Comparison of ENCODE assay signal across 1 cellular context in genomic region chr11:1772270-1773130, GRCh38.
A peak's percentile ranks its signal among the peaks of the same experiment; 100 is the strongest.
TF ChIP-seq lines count a peak whose summit lies in the region.

No MANE protein-coding gene starts in this region.

TF ChIP-seq in K562, 482 proteins besides CTCF, POLR2A, EP300 and RAD21 (continued from another document and continues in another):
- TF ChIP-seq ATF2 (CRISPR knock-in tag; IDR thresholded peaks at IDR 0.05) (no peak), POLR2H (tag; IDR thresholded peaks at IDR 0.05; ENCODE audit: low read depth) (no peak), ZNF77 (CRISPR knock-in tag; IDR thresholded peaks at IDR 0.05) (no peak), COPS2 (conservative IDR thresholded peaks at IDR 0.05) (no peak), ZNF384 (IDR thresholded peaks at IDR 0.05; ENCODE audit: low read depth, low read length) (no peak), RBM25 (IDR thresholded peaks at IDR 0.05; ENCODE audit: low read depth, low read length, severe bottlenecking) (no peak), SLC30A9 (CRISPR knock-in tag; IDR thresholded peaks at IDR 0.05) (no peak), ZNF830 (CRISPR knock-in tag; IDR thresholded peaks at IDR 0.05) (no peak), FOXK1 (CRISPR knock-in tag; IDR thresholded peaks at IDR 0.05; ENCODE audit: borderline replicate concordance) (no peak), SMAD4 (CRISPR knock-in tag; conservative IDR thresholded peaks at IDR 0.05) (0 out of 2 replicates have a peak, but pooled peaks have one; percentile 51), KDM2B (CRISPR knock-in tag; IDR thresholded peaks at IDR 0.05) (no peak), ZBED1 (IDR thresholded peaks at IDR 0.05) (no peak), PURB (CRISPR knock-in tag; IDR thresholded peaks at IDR 0.05; ENCODE audit: low read depth) (no peak), MTF1 (CRISPR knock-in tag; IDR thresholded peaks at IDR 0.05; ENCODE audit: borderline replicate concordance) (no peak), MYBL2 (IDR thresholded peaks at IDR 0.05; ENCODE audit: low read depth) (no peak), MYBL2 (CRISPR knock-in tag; IDR thresholded peaks at IDR 0.05; ENCODE audit: borderline replicate concordance) (no peak), DNMT1 (IDR thresholded peaks at IDR 0.05) (no peak), MYC (IDR thresholded peaks at IDR 0.05; ENCODE audit: low read depth, low read length) (peak; percentile 47; the same call in 1 of the 2 replicates), MYC (CRISPR knock-in tag; IDR thresholded peaks at IDR 0.05; ENCODE audit: borderline replicate concordance, low read depth) (no peak), DDX20 (tag; IDR thresholded peaks at IDR 0.05; ENCODE audit: low read depth) (no peak), MCM3 (IDR thresholded peaks at IDR 0.05) (0 out of 2 replicates have a peak, but pooled peaks have one; percentile 53), TCF7L2 (IDR thresholded peaks at IDR 0.05; ENCODE audit: low read depth, low read length) (no peak), PCBP2 (IDR thresholded peaks at IDR 0.05; ENCODE audit: low read depth, low read length, poor library complexity, severe bottlenecking) (no peak), RERE (CRISPR knock-in tag; IDR thresholded peaks at IDR 0.05; ENCODE audit: borderline replicate concordance) (no peak), ZBTB26 (CRISPR knock-in tag; IDR thresholded peaks at IDR 0.05) (0 out of 2 replicates have a peak, but pooled peaks have one; percentile 85), MGA (IDR thresholded peaks at IDR 0.05) (no peak), HNRNPK (IDR thresholded peaks at IDR 0.05; ENCODE audit: low read depth, low read length, poor library complexity, severe bottlenecking) (no peak), OTX1 (CRISPR knock-in tag; IDR thresholded peaks at IDR 0.05) (peak; percentile 91), JUNB (CRISPR knock-in tag; conservative IDR thresholded peaks at IDR 0.05) (peak; percentile 71; the same call in 1 of the 2 replicates), ZNF263 (CRISPR knock-in tag; IDR thresholded peaks at IDR 0.05; ENCODE audit: borderline replicate concordance) (no peak), HMG20A (CRISPR knock-in tag; conservative IDR thresholded peaks at IDR 0.05) (no peak), ZNF589 (CRISPR knock-in tag; IDR thresholded peaks at IDR 0.05; ENCODE audit: low read depth) (no peak)
- TF ChIP-seq, protein P1, sequence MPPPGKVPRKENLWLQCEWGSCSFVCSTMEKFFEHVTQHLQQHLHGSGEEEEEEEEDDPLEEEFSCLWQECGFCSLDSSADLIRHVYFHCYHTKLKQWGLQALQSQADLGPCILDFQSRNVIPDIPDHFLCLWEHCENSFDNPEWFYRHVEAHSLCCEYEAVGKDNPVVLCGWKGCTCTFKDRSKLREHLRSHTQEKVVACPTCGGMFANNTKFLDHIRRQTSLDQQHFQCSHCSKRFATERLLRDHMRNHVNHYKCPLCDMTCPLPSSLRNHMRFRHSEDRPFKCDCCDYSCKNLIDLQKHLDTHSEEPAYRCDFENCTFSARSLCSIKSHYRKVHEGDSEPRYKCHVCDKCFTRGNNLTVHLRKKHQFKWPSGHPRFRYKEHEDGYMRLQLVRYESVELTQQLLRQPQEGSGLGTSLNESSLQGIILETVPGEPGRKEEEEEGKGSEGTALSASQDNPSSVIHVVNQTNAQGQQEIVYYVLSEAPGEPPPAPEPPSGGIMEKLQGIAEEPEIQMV (tag; conservative IDR thresholded peaks at IDR 0.05; ENCODE audit: low read depth) = no peak
- TF ChIP-seq, protein P2, sequence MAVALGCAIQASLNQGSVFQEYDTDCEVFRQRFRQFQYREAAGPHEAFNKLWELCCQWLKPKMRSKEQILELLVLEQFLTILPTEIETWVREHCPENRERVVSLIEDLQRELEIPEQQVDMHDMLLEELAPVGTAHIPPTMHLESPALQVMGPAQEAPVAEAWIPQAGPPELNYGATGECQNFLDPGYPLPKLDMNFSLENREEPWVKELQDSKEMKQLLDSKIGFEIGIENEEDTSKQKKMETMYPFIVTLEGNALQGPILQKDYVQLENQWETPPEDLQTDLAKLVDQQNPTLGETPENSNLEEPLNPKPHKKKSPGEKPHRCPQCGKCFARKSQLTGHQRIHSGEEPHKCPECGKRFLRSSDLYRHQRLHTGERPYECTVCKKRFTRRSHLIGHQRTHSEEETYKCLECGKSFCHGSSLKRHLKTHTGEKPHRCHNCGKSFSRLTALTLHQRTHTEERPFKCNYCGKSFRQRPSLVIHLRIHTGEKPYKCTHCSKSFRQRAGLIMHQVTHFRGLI (CRISPR knock-in tag; IDR thresholded peaks at IDR 0.05) = no peak
- TF ChIP-seq, protein P3, sequence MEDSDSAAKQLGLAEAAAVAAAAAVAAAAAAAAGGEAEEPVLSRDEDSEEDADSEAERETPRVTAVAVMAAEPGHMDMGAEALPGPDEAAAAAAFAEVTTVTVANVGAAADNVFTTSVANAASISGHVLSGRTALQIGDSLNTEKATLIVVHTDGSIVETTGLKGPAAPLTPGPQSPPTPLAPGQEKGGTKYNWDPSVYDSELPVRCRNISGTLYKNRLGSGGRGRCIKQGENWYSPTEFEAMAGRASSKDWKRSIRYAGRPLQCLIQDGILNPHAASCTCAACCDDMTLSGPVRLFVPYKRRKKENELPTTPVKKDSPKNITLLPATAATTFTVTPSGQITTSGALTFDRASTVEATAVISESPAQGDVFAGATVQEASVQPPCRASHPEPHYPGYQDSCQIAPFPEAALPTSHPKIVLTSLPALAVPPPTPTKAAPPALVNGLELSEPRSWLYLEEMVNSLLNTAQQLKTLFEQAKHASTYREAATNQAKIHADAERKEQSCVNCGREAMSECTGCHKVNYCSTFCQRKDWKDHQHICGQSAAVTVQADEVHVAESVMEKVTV (CRISPR knock-in tag; IDR thresholded peaks at IDR 0.05) = no peak
